In the genomic region with DNA sequence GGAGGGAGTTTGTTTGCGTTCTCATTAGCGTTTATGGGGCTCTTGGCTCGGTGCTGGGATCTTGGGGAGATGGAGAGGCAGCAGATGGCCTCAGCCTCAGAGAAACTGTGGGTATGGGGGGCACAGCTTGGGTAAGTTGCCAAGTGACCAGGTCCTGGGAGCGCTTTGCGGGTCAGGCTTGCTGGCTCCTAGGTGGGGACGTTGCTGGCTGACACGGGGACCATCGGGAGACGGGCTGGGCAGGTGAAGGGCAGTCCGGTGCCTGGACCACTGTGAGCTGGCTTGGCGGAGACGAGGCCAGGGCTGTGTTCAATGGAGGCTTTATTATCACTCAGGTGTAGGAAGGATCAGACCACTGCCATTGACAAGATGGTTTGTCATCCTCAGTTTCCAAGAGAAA, we compare ENCODE assay signal across 22 cellular contexts. TPM values are rescaled to one million over a fixed set of nuclear protein-coding genes. Genes with fewer than 3 reads are reported as not detected.
DNase-seq lines count a peak whose midpoint lies in the region; ATAC-seq, FAIRE-seq and TF ChIP-seq lines count a peak whose summit lies in the region.
"Had no signal": no experiment of that assay in that cellular context is flagged by ENCODE, and none has a peak within 500 bp of the region (broad histone marks: within the 10 kb centered on the region; RNA-seq: fewer than 3 reads in every experiment).

No MANE protein-coding gene starts in this region.

- H3K27ac ChIP-seq in CD4-positive, alpha-beta memory T cell (ENCODE audit: low read depth, low read length) = peak overlapping the region; percentile 5
- H3K27ac ChIP-seq in H9 (ENCODE audit: insufficient read length, low read depth, low read length) = no peak overlapping the region
- H3K27ac ChIP-seq: parathyroid adenoma, sigmoid colon, SJCRH30, vagina had no signal

- H4K8ac ChIP-seq in H9 (replicated peaks; ENCODE audit: insufficient read length, low read depth, low read length) = no peak overlapping the region

- CTCF ChIA-PET in CD4-positive, alpha-beta memory T cell (lab: Charles Lee; ENCODE audit: partially characterized antibody) = interaction anchor here (1.8 to 2.2 kb wide), 2 partner anchors 11 to 26 kb away, joined by 5 to 11 read pairs; no protein-coding TSS in a partner anchor

- no peak overlapping the region for H2AK5ac ChIP-seq in H9 (ENCODE audit: insufficient read length, low read length)

- ATAC-seq in natural killer cell treated with Interleukin-12 subunit alpha and Interleukin-12 subunit beta and Interleukin-15 and Interleukin-18, amount 100 ng/mL, for 72 hours = no peak
- ATAC-seq in GM21526 (IDR thresholded peaks at IDR 0.05; ENCODE audit: low FRiP score, unreplicated experiment) (no peak), GM18861 (IDR thresholded peaks at IDR 0.05; ENCODE audit: unreplicated experiment) (no peak)
- ATAC-seq: K562, left ventricle myocardium superior had no signal

- H3K27me3 ChIP-seq in CD4-positive, alpha-beta memory T cell (ENCODE audit: insufficient read depth, low read length) = no peaks in the 10 kb centered on the region
- no peaks in the 10 kb centered on the region for H3K27me3 ChIP-seq in H9 (ENCODE audit: insufficient read depth, low read length)
- H3K27me3 ChIP-seq: sigmoid colon, SJCRH30, vagina had no signal

- TF ChIP-seq CTCF in H9 (conservative IDR thresholded peaks at IDR 0.05) = no peak

- H3K9me3 ChIP-seq in CD4-positive, alpha-beta memory T cell (ENCODE audit: control insufficient read depth in 1 of 2, low read length in 2 of 2) = no peaks in the 10 kb centered on the region
- H3K9me3 ChIP-seq in H9 (ENCODE audit: control insufficient read depth, low read depth, low read length) = peaks cover 3% of the 10 kb centered on the region
- H3K9me3 ChIP-seq: sigmoid colon, vagina had no signal

- H3K36me3 ChIP-seq in CD4-positive, alpha-beta memory T cell (ENCODE audit: insufficient read depth, low read length) = peaks cover 43% of the 10 kb centered on the region
- H3K36me3 ChIP-seq: sigmoid colon, SJCRH30, vagina had no signal

- H2BK20ac ChIP-seq in H9 (ENCODE audit: low read depth, low read length, poor library complexity, severe bottlenecking) = no peak overlapping the region

- H3K4me2 ChIP-seq in H9 (ENCODE audit: insufficient read depth, insufficient read length, low read length) = no peak overlapping the region

- no peaks in the 10 kb centered on the region for H3K23me2 ChIP-seq in H9 (ENCODE audit: insufficient read length, low read depth, low read length, poor library complexity, severe bottlenecking)

- DNase-seq in CD4-positive, alpha-beta memory T cell = no peak
- DNase-seq in H9 (no peak), urothelium cell line (ENCODE audit: low spot score) (no peak)
- no peak for DNase-seq in natural killer cell treated with Interleukin-12 subunit alpha and Interleukin-12 subunit beta and Interleukin-15 and Interleukin-18, amount 100 ng/mL, for 72 hours (ENCODE audit: low spot score)
- DNase-seq: activated CD4-positive, CD25-positive, alpha-beta regulatory T cell treated with anti-CD3 and anti-CD28 coated beads, Interleukin-2, amount 50 U/mL, for 72 hours; activated T-cell treated with anti-CD3 and anti-CD28 coated beads, Interleukin-2, amount 50 U/mL, for 1 hour; AML-193; cerebellar nuclear complex; effector CD8-positive, alpha-beta T cell; left ventricle myocardium superior; NCI-H2107; OCI-M1; sigmoid colon; SJCRH30 had no signal

- POLR2A ChIA-PET in CD4-positive, alpha-beta memory T cell (lab: Charles Lee; ENCODE audit: partially characterized antibody) = interaction anchor here (0.6 to 12.2 kb wide), 4 partner anchors 10 to 53 kb away, joined by 3 to 193 read pairs (median 4); no protein-coding TSS in a partner anchor

- no peak overlapping the region for H2AFZ ChIP-seq in H9 (ENCODE audit: low read length)
- H2AFZ ChIP-seq: parathyroid adenoma had no signal

- peaks cover 64 to 96% (median 84%) of the 10 kb centered on the region in 4 donors for H3K4me1 Mint-ChIP-seq in CD4-positive, alpha-beta memory T cell
- peaks cover 25 to 34% of the 10 kb centered on the region in 2 experiments for H3K4me1 Mint-ChIP-seq in H9
- peaks cover 90% of the 10 kb centered on the region for H3K4me1 Mint-ChIP-seq in activated naive CD8-positive, alpha-beta T cell (ENCODE audit: low read depth)
- H3K4me1 Mint-ChIP-seq in natural killer cell treated with Interleukin-12 subunit alpha and Interleukin-12 subunit beta and Interleukin-15 and Interleukin-18, amount 100 ng/mL, for 72 hours (ENCODE audit: low read depth in 2 of 2) = peaks cover 64 to 68% of the 10 kb centered on the region in 2 donors

- WGBS in H9 (ENCODE audit: extremely low coverage, insufficient read length, low lambda C conversion rate) = no CpG with 5 or more reads among the region's 12 CpGs

- peaks cover 95% of the 10 kb centered on the region for H3K4me1 ChIP-seq in CD4-positive, alpha-beta memory T cell (ENCODE audit: insufficient read depth, low read length)
- no peaks in the 10 kb centered on the region for H3K4me1 ChIP-seq in H9 (ENCODE audit: insufficient read depth, low read length)
- H3K4me1 ChIP-seq: parathyroid adenoma, SJCRH30 had no signal

- H3K4me3 Mint-ChIP-seq in CD4-positive, alpha-beta memory T cell = peak overlapping the region in 7 of 8 donors; percentile 44 to 75 (median 65)
- H3K4me3 Mint-ChIP-seq in H9 = no peak overlapping the region; a peak in 1 of 5 replicates
- H3K4me3 Mint-ChIP-seq in activated naive CD8-positive, alpha-beta T cell = peak overlapping the region; percentile 42
- no peak overlapping the region for H3K4me3 Mint-ChIP-seq in natural killer cell treated with Interleukin-12 subunit alpha and Interleukin-12 subunit beta and Interleukin-15 and Interleukin-18, amount 100 ng/mL, for 72 hours

- peak overlapping the region; percentile 10 for H4K5ac ChIP-seq in H9 (ENCODE audit: insufficient read length, low read depth, low read length)

- no peak overlapping the region for H2BK12ac ChIP-seq in H9 (ENCODE audit: insufficient read length, low read depth, low read length)

- H2BK15ac ChIP-seq in H9 (ENCODE audit: low read depth, low read length) = no peak overlapping the region

- H3K79me2 ChIP-seq in H9 (ENCODE audit: insufficient read depth, low read length) = no peaks in the 10 kb centered on the region
- H3K79me2 ChIP-seq: parathyroid adenoma had no signal

- no peak overlapping the region for H3T11ph ChIP-seq in H9 (ENCODE audit: low read length)

- peak overlapping the region; percentile 68 to 90 (median 85) for H3K27ac Mint-ChIP-seq in CD4-positive, alpha-beta memory T cell
- peak overlapping the region in 1 of 3 experiments; percentile 25; a peak in 2 of 7 replicates for H3K27ac Mint-ChIP-seq in H9
- H3K27ac Mint-ChIP-seq in activated naive CD8-positive, alpha-beta T cell = peak overlapping the region; percentile 89
- H3K27ac Mint-ChIP-seq in natural killer cell treated with Interleukin-12 subunit alpha and Interleukin-12 subunit beta and Interleukin-15 and Interleukin-18, amount 100 ng/mL, for 72 hours = peak overlapping the region; percentile 47 to 71

- H3K27me3 Mint-ChIP-seq in CD4-positive, alpha-beta memory T cell = no peaks in the 10 kb centered on the region
- no peaks in the 10 kb centered on the region; the same call in 1 of the 2 replicates for H3K27me3 Mint-ChIP-seq in H9 (ENCODE audit: low read depth)
- no peaks in the 10 kb centered on the region for H3K27me3 Mint-ChIP-seq in activated naive CD8-positive, alpha-beta T cell
- H3K27me3 Mint-ChIP-seq in natural killer cell treated with Interleukin-12 subunit alpha and Interleukin-12 subunit beta and Interleukin-15 and Interleukin-18, amount 100 ng/mL, for 72 hours = no peaks in the 10 kb centered on the region

- H3K9ac ChIP-seq in H9 (ENCODE audit: extremely low read depth, insufficient read length, low read length) = no peak overlapping the region
- H3K9ac ChIP-seq: parathyroid adenoma had no signal

- no peak overlapping the region for H2BK120ac ChIP-seq in H9 (ENCODE audit: low read depth, low read length, poor library complexity, severe bottlenecking)

- H3K18ac ChIP-seq in H9 (ENCODE audit: insufficient read length, low read depth, low read length) = no peak overlapping the region

- H2BK5ac ChIP-seq in H9 (ENCODE audit: insufficient read length, low read length) = no peak overlapping the region

- H3K23ac ChIP-seq in H9 (ENCODE audit: insufficient read length, low read depth, low read length) = no peak overlapping the region

- no peak overlapping the region for H3K4me3 ChIP-seq in CD4-positive, alpha-beta memory T cell (ENCODE audit: low read length in 2 of 2)
- H3K4me3 ChIP-seq: K562, sigmoid colon, SJCRH30, vagina had no signal

- H3K56ac ChIP-seq in H9 (ENCODE audit: insufficient read length, low read depth, low read length) = no peak overlapping the region

- H3K14ac ChIP-seq in H9 (ENCODE audit: insufficient read depth, low read length) = no peak overlapping the region; the same call in 1 of the 2 replicates

- H3K4ac ChIP-seq in H9 (ENCODE audit: low read depth, low read length) = no peak overlapping the region

- no peaks in the 10 kb centered on the region for H3K9me3 Mint-ChIP-seq in CD4-positive, alpha-beta memory T cell
- H3K9me3 Mint-ChIP-seq in H9 = peaks cover 20 to 28% of the 10 kb centered on the region in 2 experiments
- no peaks in the 10 kb centered on the region for H3K9me3 Mint-ChIP-seq in activated naive CD8-positive, alpha-beta T cell (ENCODE audit: low read depth)
- no peaks in the 10 kb centered on the region for H3K9me3 Mint-ChIP-seq in natural killer cell treated with Interleukin-12 subunit alpha and Interleukin-12 subunit beta and Interleukin-15 and Interleukin-18, amount 100 ng/mL, for 72 hours

- H4K20me1 ChIP-seq in H9 (ENCODE audit: control insufficient read depth, insufficient read depth, insufficient read length) = no peaks in the 10 kb centered on the region

- intact Hi-C loops in CD4-positive, alpha-beta memory T cell (cut with micrococcal nuclease) = no loop called here

- peak overlapping the region; percentile 69 for H4K91ac ChIP-seq in H9 (ENCODE audit: insufficient read length, low read depth, low read length)

- H3K79me1 ChIP-seq in H9 (ENCODE audit: insufficient read depth, low read depth, low read length, poor library complexity, severe bottlenecking) = no peaks in the 10 kb centered on the region

- peaks cover 49 to 76% of the 10 kb centered on the region in 2 donors for H3K36me3 Mint-ChIP-seq in CD4-positive, alpha-beta memory T cell
- H3K36me3 Mint-ChIP-seq in H9 (ENCODE audit: insufficient read depth in 1 of 3, low read depth in 3 of 3) = peaks cover 10 to 27% (median 14%) of the 10 kb centered on the region in 3 experiments
- peaks cover 15% of the 10 kb centered on the region for H3K36me3 Mint-ChIP-seq in activated naive CD8-positive, alpha-beta T cell
- H3K36me3 Mint-ChIP-seq in natural killer cell treated with Interleukin-12 subunit alpha and Interleukin-12 subunit beta and Interleukin-15 and Interleukin-18, amount 100 ng/mL, for 72 hours = peaks cover 31% of the 10 kb centered on the region

- FAIRE-seq in urothelium cell line (lab: Jason Lieb, UNC) = no peak
- FAIRE-seq: G401.6, GM12891, K562 had no signal

RNA-seq across cellular contexts. Expression of a gene that starts 30.0 kb away (rescaled TPM):
- 100 to 1,000 TPM; 256 to 272 TPM for total RNA-seq in CD4-positive, alpha-beta memory T cell
- 100 to 1,000 TPM in 1 of 2 donors, 10 to 100 TPM in 1; 52.7 to 146 TPM for polyA plus RNA-seq in CD4-positive, alpha-beta memory T cell
- total RNA-seq in H9 (2021) = 1.7 and 1.8 TPM in 2 replicates
- 10 to 100 TPM; 42.0 to 43.3 TPM for total RNA-seq in natural killer cell treated with Interleukin-12 subunit alpha and Interleukin-12 subunit beta and Interleukin-15 and Interleukin-18, amount 100 ng/mL, for 72 hours

Comparison
In these comparisons a context has a peak if more than half of its experiments do, and no peak if none do; other contexts are left out.
1. H3K4me3 Mint-ChIP-seq: peak in CD4-positive, alpha-beta memory T cell (7 of 8) and activated naive CD8-positive, alpha-beta T cell (single experiment); none in H9 (0 of 2) and natural killer cell treated with Interleukin-12 subunit alpha and Interleukin-12 subunit beta and Interleukin-15 and Interleukin-18, amount 100 ng/mL, for 72 hours (single experiment).
2. RNA of a gene that starts 30.0 kb away (total RNA-seq): 256 to 272 TPM in CD4-positive, alpha-beta memory T cell and 42.0 to 43.3 TPM in natural killer cell treated with Interleukin-12 subunit alpha and Interleukin-12 subunit beta and Interleukin-15 and Interleukin-18, amount 100 ng/mL, for 72 hours; 1.7 to 1.8 TPM in H9; every median in the first group is over 10 times any median in the second.